ENCODE assay signal across 8 cellular contexts in genomic region chr1:173868266-173869107, GRCh38. TPM values are rescaled to one million over a fixed set of nuclear protein-coding genes. Genes with fewer than 3 reads are reported as not detected.
DNase-seq lines count a peak whose midpoint lies in the region; ATAC-seq and TF ChIP-seq lines count a peak whose summit lies in the region.

Gene ZBTB37 (plus strand): TSS chr1:173868380. CDS start chr1:173870226, 1,846 bp downstream.

- peak within 1 kb of the TSS; percentile 97 for H3K4me2 ChIP-seq in GM23338

- H3K27ac Mint-ChIP-seq in GM23338 (peak within 1 kb of the TSS; percentile 100), neural crest cell (ENCODE audit: unreplicated experiment) (peak within 1 kb of the TSS; percentile 99)
- peak within 1 kb of the TSS; percentile 98 for H3K27ac Mint-ChIP-seq in activated T-helper 1 cell treated with anti-CD3 and anti-CD28 coated beads, Interleukin-12 subunit alpha, Interleukin-12 subunit beta, Interleukin-2, Interleukin-4 antibody, amounts not matched to agents 30 ng/mL and 10 ng/mL and 1 ng/mL, durations not matched to agents 14 hours and 24 hours and 36 hours

- H3K36me3 ChIP-seq in GM23338 (ENCODE audit: insufficient read depth), result peaks cover 40% of the 10 kb centered on the region
- H3K36me3 ChIP-seq in stomach, result peaks cover 26 to 43% (median 40%) of the 10 kb centered on the region in 4 donors

- H2AFZ ChIP-seq in GM23338, result peak within 1 kb of the TSS; percentile 92

- H3K4me3 Mint-ChIP-seq in GM23338 (peak within 1 kb of the TSS; percentile 100), neural crest cell (peak within 1 kb of the TSS; percentile 100)
- H3K4me3 Mint-ChIP-seq in activated T-helper 1 cell treated with anti-CD3 and anti-CD28 coated beads, Interleukin-12 subunit alpha, Interleukin-12 subunit beta, Interleukin-2, Interleukin-4 antibody, amounts not matched to agents 30 ng/mL and 10 ng/mL and 1 ng/mL, durations not matched to agents 14 hours and 24 hours and 36 hours, result peak within 1 kb of the TSS; percentile 98

- H3K4me3 ChIP-seq in GM23338 (peak within 1 kb of the TSS; percentile 90), LNCaP clone FGC (ENCODE audit: low read depth, low read length) (peak within 1 kb of the TSS; percentile 92), stomach (peak within 1 kb of the TSS; percentile 61 to 77 (median 68))

- WGBS in stomach, 5 donors, result 0 to 1% (median 0%) methylated on average over 23 to 54 of the region's 54 CpGs

- H3K4me1 ChIP-seq in GM23338 (ENCODE audit: insufficient read depth), result peaks cover 31% of the 10 kb centered on the region
- H3K4me1 ChIP-seq in stomach, result peaks cover 20 to 71% (median 47%) of the 10 kb centered on the region in 4 donors

- H3K4me1 Mint-ChIP-seq in GM23338 (peaks cover 42% of the 10 kb centered on the region), neural crest cell (peaks cover 65% of the 10 kb centered on the region)
- H3K4me1 Mint-ChIP-seq in activated T-helper 1 cell treated with anti-CD3 and anti-CD28 coated beads, Interleukin-12 subunit alpha, Interleukin-12 subunit beta, Interleukin-2, Interleukin-4 antibody, amounts not matched to agents 30 ng/mL and 10 ng/mL and 1 ng/mL, durations not matched to agents 14 hours and 24 hours and 36 hours (ENCODE audit: low read depth), result peaks cover 70% of the 10 kb centered on the region

- H3K36me3 Mint-ChIP-seq in GM23338 (ENCODE audit: low read depth), result peaks cover 65% of the 10 kb centered on the region
- H3K36me3 Mint-ChIP-seq in activated T-helper 1 cell treated with anti-CD3 and anti-CD28 coated beads, Interleukin-12 subunit alpha, Interleukin-12 subunit beta, Interleukin-2, Interleukin-4 antibody, amounts not matched to agents 30 ng/mL and 10 ng/mL and 1 ng/mL, durations not matched to agents 14 hours and 24 hours and 36 hours (ENCODE audit: low read depth), result peaks cover 57% of the 10 kb centered on the region
- peaks cover 49% of the 10 kb centered on the region for H3K36me3 Mint-ChIP-seq in neural crest cell (ENCODE audit: low read depth)

- peaks cover 36% of the 10 kb centered on the region for H3K27me3 Mint-ChIP-seq in GM23338 (ENCODE audit: insufficient read depth, low read depth, poor library complexity)
- no peaks in the 10 kb centered on the region for H3K27me3 Mint-ChIP-seq in activated T-helper 1 cell treated with anti-CD3 and anti-CD28 coated beads, Interleukin-12 subunit alpha, Interleukin-12 subunit beta, Interleukin-2, Interleukin-4 antibody, amounts not matched to agents 30 ng/mL and 10 ng/mL and 1 ng/mL, durations not matched to agents 14 hours and 24 hours and 36 hours (ENCODE audit: insufficient read depth)
- H3K27me3 Mint-ChIP-seq in neural crest cell (ENCODE audit: low read depth), result peaks cover 8% of the 10 kb centered on the region

- peaks cover 74% of the 10 kb centered on the region for H3K79me2 ChIP-seq in GM23338 (replicated peaks; ENCODE audit: insufficient read depth)

- peak; percentile 95 for DNase-seq in DMS53 (lab: John Stamatoyannopoulos, UW)
- peak; percentile 99 for DNase-seq in GM23338 (ENCODE audit: low spot score)
- DNase-seq in LNCaP clone FGC (ENCODE audit: low read depth), result peak; percentile 98
- DNase-seq in RKO (ENCODE audit: low spot score), result peak; percentile 83
- peak; percentile 91 for DNase-seq in activated T-helper 1 cell treated with anti-CD3 and anti-CD28 coated beads, Interleukin-12 subunit alpha, Interleukin-12 subunit beta, Interleukin-2, Interleukin-4 antibody, amounts not matched to agents 30 ng/mL and 10 ng/mL and 1 ng/mL, durations not matched to agents 14 hours and 24 hours and 36 hours (ENCODE audit: low spot score)
- peak; percentile 25 for DNase-seq in fibroblast of peridontal ligament (ENCODE audit: extremely low read depth)
- DNase-seq in neural crest cell (ENCODE audit: low read depth, low spot score), result peak; percentile 74
- peak; percentile 96 for DNase-seq in stomach

- no peaks in the 10 kb centered on the region for H3K27me3 ChIP-seq in GM23338 (ENCODE audit: insufficient read depth)
- H3K27me3 ChIP-seq in stomach, result no peaks in the 10 kb centered on the region

- H3F3A ChIP-seq in GM23338 (replicated peaks; ENCODE audit: low read depth), result peaks cover 49% of the 10 kb centered on the region

- TF ChIP-seq EP300 in stomach (IDR thresholded peaks at IDR 0.05), result no peak

- intact Hi-C loops in activated T-helper 1 cell treated with anti-CD3 and anti-CD28 coated beads, Interleukin-12 subunit alpha, Interleukin-12 subunit beta, Interleukin-2, Interleukin-4 antibody, amounts not matched to agents 30 ng/mL and 10 ng/mL and 1 ng/mL, durations not matched to agents 14 hours and 24 hours and 36 hours (cut with micrococcal nuclease), result loop anchor here (1.0 to 10.0 kb wide), 13 partner anchors 44 to 1336 kb away; partner anchors contain the start of genes CACYBP, CENPL, DARS2 and KLHL20
- intact Hi-C loops in stomach (cut with DNase I; ENCODE audit: low total_unique reads), result loop anchor here (10.0 kb wide), 1 partner anchor 56 kb away; no protein-coding TSS in a partner anchor

- H4K20me1 ChIP-seq in GM23338 (replicated peaks; ENCODE audit: insufficient read depth), result peaks cover 16% of the 10 kb centered on the region

- ATAC-seq in GM23338, result peak; percentile 76

- H3K9me3 ChIP-seq in stomach, result no peaks in the 10 kb centered on the region

- TF ChIP-seq POLR2A in stomach (IDR thresholded peaks at IDR 0.05), result no peak

- no peaks in the 10 kb centered on the region for H3K9me2 ChIP-seq in GM23338 (ENCODE audit: insufficient read depth)

- H3K27ac ChIP-seq in GM23338 (ENCODE audit: low read depth), result peak within 1 kb of the TSS; percentile 98
- peak within 1 kb of the TSS; percentile 93 to 98 (median 95) for H3K27ac ChIP-seq in stomach

- TF ChIP-seq CTCF in GM23338 (conservative IDR thresholded peaks at IDR 0.05; ENCODE audit: low read depth in 2 of 2) (peak in 1 of 2 experiments; percentile 32; a peak in 2 of 4 replicates), LNCaP clone FGC (IDR thresholded peaks at IDR 0.05; ENCODE audit: control insufficient read depth, extremely low read depth, insufficient read depth) (0 out of 2 replicates have a peak, but pooled peaks have one; percentile 14), neural crest cell (conservative IDR thresholded peaks at IDR 0.05) (no peak), stomach (IDR thresholded peaks at IDR 0.05) (no peak)

- H3K9me3 Mint-ChIP-seq in GM23338, result peaks cover 13% of the 10 kb centered on the region; the same call in 2 of the 3 replicates
- H3K9me3 Mint-ChIP-seq in activated T-helper 1 cell treated with anti-CD3 and anti-CD28 coated beads, Interleukin-12 subunit alpha, Interleukin-12 subunit beta, Interleukin-2, Interleukin-4 antibody, amounts not matched to agents 30 ng/mL and 10 ng/mL and 1 ng/mL, durations not matched to agents 14 hours and 24 hours and 36 hours, result no peaks in the 10 kb centered on the region
- H3K9me3 Mint-ChIP-seq in neural crest cell, result no peaks in the 10 kb centered on the region

TF ChIP-seq in GM23338, 12 proteins besides CTCF, POLR2A, EP300 and RAD21:
- TF ChIP-seq, protein P1, sequence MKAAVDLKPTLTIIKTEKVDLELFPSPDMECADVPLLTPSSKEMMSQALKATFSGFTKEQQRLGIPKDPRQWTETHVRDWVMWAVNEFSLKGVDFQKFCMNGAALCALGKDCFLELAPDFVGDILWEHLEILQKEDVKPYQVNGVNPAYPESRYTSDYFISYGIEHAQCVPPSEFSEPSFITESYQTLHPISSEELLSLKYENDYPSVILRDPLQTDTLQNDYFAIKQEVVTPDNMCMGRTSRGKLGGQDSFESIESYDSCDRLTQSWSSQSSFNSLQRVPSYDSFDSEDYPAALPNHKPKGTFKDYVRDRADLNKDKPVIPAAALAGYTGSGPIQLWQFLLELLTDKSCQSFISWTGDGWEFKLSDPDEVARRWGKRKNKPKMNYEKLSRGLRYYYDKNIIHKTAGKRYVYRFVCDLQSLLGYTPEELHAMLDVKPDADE (IDR thresholded peaks at IDR 0.05), result peak; percentile 33; the same call in 1 of the 2 replicates
- TF ChIP-seq EZH2 (IDR thresholded peaks at IDR 0.05; ENCODE audit: low read depth, unreplicated experiment), result no peak

RNA-seq across cellular contexts. Expression of gene ZBTB37, which starts in this region (rescaled TPM):
- total RNA-seq in GM23338 (2014; rRNA removed; shearing (Covaris generic)), result 15.2 and 15.8 TPM in 2 replicates
- polyA plus RNA-seq in GM23338 (2016; fragmentation: Nextera tagmentation; extraction: Ambion mirVana) (1.4 and 2.7 TPM in 2 replicates), stomach (under 1 TPM; 0.37 to 0.61 (median 0.55) TPM)
- total RNA-seq in activated T-helper 1 cell treated with anti-CD3 and anti-CD28 coated beads, Interleukin-12 subunit alpha, Interleukin-12 subunit beta, Interleukin-2, Interleukin-4 antibody, amounts not matched to agents 30 ng/mL and 10 ng/mL and 1 ng/mL, durations not matched to agents 14 hours and 24 hours and 36 hours, result 9.2 and 9.4 TPM in 2 replicates
- total RNA-seq in neural crest cell (15.7 and 18.3 TPM in 2 replicates), stomach (10 to 100 TPM in 4 of 5 donors, under 1 TPM in 1; 0.29 to 62.9 (median 17.2) TPM)

Comparison
In these comparisons a context has a peak if more than half of its experiments do, and no peak if none do; other contexts are left out.
1. Peak in every context shown above with its lines: DNase-seq, ATAC-seq, H3K4me3 ChIP-seq and H3K27ac ChIP-seq.
2. DNase-seq: peak in every context shown above with its lines; median percentile 99 in GM23338; 98 in LNCaP clone FGC; 96 in stomach; 95 in DMS53; 91 in activated T-helper 1 cell treated with anti-CD3 and anti-CD28 coated beads, Interleukin-12 subunit alpha, Interleukin-12 subunit beta, Interleukin-2, Interleukin-4 antibody, amounts not matched to agents 30 ng/mL and 10 ng/mL and 1 ng/mL, durations not matched to agents 14 hours and 24 hours and 36 hours; 83 in RKO; 74 in neural crest cell; 25 in fibroblast of peridontal ligament.